In the genomic region with DNA sequence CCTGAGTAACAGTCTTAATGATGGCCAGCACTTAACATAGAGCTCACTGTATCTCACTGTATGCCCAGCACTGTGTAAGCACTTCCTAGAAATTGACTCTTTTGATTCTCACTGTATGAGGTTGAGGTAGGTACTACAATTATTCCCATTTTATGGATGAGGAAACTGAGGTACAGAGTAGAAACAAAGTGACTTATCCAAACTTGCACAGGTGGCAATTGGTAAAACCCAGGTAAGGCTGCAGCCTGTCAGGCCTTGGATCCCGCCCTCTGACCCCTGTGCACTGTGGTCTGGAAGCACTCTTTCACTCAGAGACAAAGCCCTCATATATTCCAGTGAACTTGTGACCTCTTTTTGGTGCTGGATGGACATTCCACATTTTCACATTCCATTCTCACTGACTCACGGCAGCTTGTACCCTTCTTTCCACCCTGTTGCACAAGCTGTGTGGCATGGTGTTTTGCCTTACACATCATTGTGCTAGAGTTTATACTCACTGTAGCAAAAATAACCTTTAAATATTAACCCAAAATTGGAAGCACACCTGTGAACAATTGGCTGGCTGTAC, we compare ENCODE assay signal across 12 cellular contexts. TPM values are rescaled to one million over a fixed set of nuclear protein-coding genes. Genes with fewer than 3 reads are reported as not detected.
A peak's percentile ranks its signal among the peaks of the same experiment; 100 is the strongest.
DNase-seq lines count a peak whose midpoint lies in the region; ATAC-seq, FAIRE-seq and TF ChIP-seq lines count a peak whose summit lies in the region.
"Had no signal": no experiment of that assay in that cellular context is flagged by ENCODE, and none has a peak within 500 bp of the region (broad histone marks: within the 10 kb centered on the region; RNA-seq: fewer than 3 reads in every experiment).

No MANE protein-coding gene starts in this region.

- POLR2A ChIA-PET in AG04450 (lab: Yijun Ruan, JAX): interaction anchor here (0.5 to 1.0 kb wide), 2 partner anchors 48 to 136 kb away, joined by 3 to 4 read pairs; no protein-coding TSS in a partner anchor
- POLR2A ChIA-PET in endothelial cell of umbilical vein (lab: Charles Lee): no interaction called here

- H3K9me3 ChIP-seq in AG04450 (ENCODE audit: control insufficient read depth, insufficient read depth, low read length) (no peaks in the 10 kb centered on the region; the same call in none of the 2 replicates), endothelial cell of umbilical vein (replicated peaks; ENCODE audit: control insufficient read depth, insufficient read depth, low read length) (no peaks in the 10 kb centered on the region), mesodermal cell (ENCODE audit: control insufficient read depth, low read length) (peaks cover 3% of the 10 kb centered on the region)

- no peaks in the 10 kb centered on the region for H3K27me3 Mint-ChIP-seq in activated naive CD4-positive, alpha-beta T cell treated with anti-CD3 and anti-CD28 coated beads for 36 hours (ENCODE audit: low read depth)
- H3K27me3 Mint-ChIP-seq: activated naive CD4-positive, alpha-beta T cell treated with anti-CD3 and anti-CD28 coated beads, Interleukin-2, amount 50 U/mL, for 24 hours; CD4-positive, alpha-beta T cell had no signal

- DNase-seq in AG04450 (ENCODE audit: low read depth, low spot score) (peak; percentile 63), LoVo (ENCODE audit: low spot score) (peak; percentile 44), endothelial cell of umbilical vein (ENCODE audit: low read depth, low spot score) (peak; percentile 86)
- no peak for DNase-seq in activated CD4-positive, alpha-beta T cell treated with anti-CD3 and anti-CD28 coated beads, Interleukin-2, amount 50 U/mL, for 48 hours
- no peak for DNase-seq in activated naive CD4-positive, alpha-beta T cell treated with anti-CD3 and anti-CD28 coated beads for 36 hours
- no peak for DNase-seq in stimulated activated CD4-positive, alpha-beta T cell treated with anti-CD3 and anti-CD28 coated beads, Interleukin-2, amount 100 ng/mL, for 24 hours
- DNase-seq: CD4-positive, alpha-beta T cell; immature natural killer cell; T-helper 9 cell had no signal

- no peak overlapping the region for H3K4me3 Mint-ChIP-seq in activated naive CD4-positive, alpha-beta T cell treated with anti-CD3 and anti-CD28 coated beads for 36 hours
- H3K4me3 Mint-ChIP-seq: activated naive CD4-positive, alpha-beta T cell treated with anti-CD3 and anti-CD28 coated beads, Interleukin-2, amount 50 U/mL, for 24 hours; CD4-positive, alpha-beta T cell; immature natural killer cell had no signal

- H3K36me3 ChIP-seq in endothelial cell of umbilical vein (ENCODE audit: control insufficient read depth in 2 of 2, extremely low read depth in 1 of 2, insufficient read depth in 2 of 2, low read length in 2 of 2) (no peaks in the 10 kb centered on the region), mesodermal cell (ENCODE audit: control insufficient read depth, insufficient read depth, low read length) (no peaks in the 10 kb centered on the region)

- no peaks in the 10 kb centered on the region for H3K27me3 ChIP-seq in AG04450 (ENCODE audit: control insufficient read depth, insufficient read depth, low read length)
- no peaks in the 10 kb centered on the region for H3K27me3 ChIP-seq in endothelial cell of umbilical vein (ENCODE audit: control insufficient read depth in 2 of 2, insufficient read depth in 2 of 2, low read length in 2 of 2)

- H2AFZ ChIP-seq in endothelial cell of umbilical vein (ENCODE audit: low read depth, low read length): no peak overlapping the region

- no peaks in the 10 kb centered on the region for H4K20me1 ChIP-seq in endothelial cell of umbilical vein (replicated peaks; ENCODE audit: control insufficient read depth, extremely low read depth, insufficient read depth, low read length)

- H3K4me1 Mint-ChIP-seq in activated naive CD4-positive, alpha-beta T cell treated with anti-CD3 and anti-CD28 coated beads for 36 hours (ENCODE audit: low read depth): peaks cover 5% of the 10 kb centered on the region
- H3K4me1 Mint-ChIP-seq: activated naive CD4-positive, alpha-beta T cell treated with anti-CD3 and anti-CD28 coated beads, Interleukin-2, amount 50 U/mL, for 24 hours; immature natural killer cell had no signal

- ATAC-seq in GM18519 (IDR thresholded peaks at IDR 0.05; ENCODE audit: low FRiP score, unreplicated experiment): no peak

- dilution Hi-C loops in endothelial cell of umbilical vein (cut with MboI; ENCODE audit: extremely low pct_ligation_motif_present, low sequenced_read_pairs): no loop called here

- H3K4me2 ChIP-seq in endothelial cell of umbilical vein (ENCODE audit: insufficient read depth, low read length): peak overlapping the region; percentile 45

- H3K9me3 Mint-ChIP-seq in activated naive CD4-positive, alpha-beta T cell treated with anti-CD3 and anti-CD28 coated beads for 36 hours: peaks cover 15% of the 10 kb centered on the region

- intact Hi-C loops in endothelial cell of umbilical vein (cut with micrococcal nuclease): loop anchor here (5.0 kb wide), 2 partner anchors 56 to 606 kb away; partner anchors contain the start of gene MAP3K1
- intact Hi-C loops in activated naive CD4-positive, alpha-beta T cell treated with anti-CD3 and anti-CD28 coated beads for 36 hours (cut with micrococcal nuclease): no loop called here

- peak overlapping the region; percentile 64 for H3K9ac ChIP-seq in endothelial cell of umbilical vein (replicated peaks; ENCODE audit: extremely low read depth, insufficient read depth, low read length)

- TF ChIP-seq POLR2A in endothelial cell of umbilical vein (IDR thresholded peaks at IDR 0.05; ENCODE audit: low read depth, low read length): no peak

- 82 to 100% methylated on average over 1 to 2 of the region's 2 CpGs for WGBS in mesodermal cell (ENCODE audit: insufficient coverage in 2 of 2), 2 experiments

- peak; percentile 94 for FAIRE-seq in endothelial cell of umbilical vein (lab: Jason Lieb, UNC)

- H3K27ac Mint-ChIP-seq in activated naive CD4-positive, alpha-beta T cell treated with anti-CD3 and anti-CD28 coated beads for 36 hours: no peak overlapping the region
- H3K27ac Mint-ChIP-seq: activated naive CD4-positive, alpha-beta T cell treated with anti-CD3 and anti-CD28 coated beads, Interleukin-2, amount 50 U/mL, for 24 hours; CD4-positive, alpha-beta T cell; immature natural killer cell had no signal

- H3K4me3 ChIP-seq in AG04450 (ENCODE audit: low read depth, low read length): no peak overlapping the region
- no peak overlapping the region for H3K4me3 ChIP-seq in endothelial cell of umbilical vein (replicated peaks in 1 of 3; ENCODE audit: insufficient read depth in 1 of 3, low read depth in 1 of 3, low read length in 3 of 3)
- H3K4me3 ChIP-seq in mesodermal cell (ENCODE audit: extremely low read depth, insufficient read depth, low read length, poor library complexity, severe bottlenecking): no peak overlapping the region

- no peak for TF ChIP-seq CTCF in AG04450 (IDR thresholded peaks at IDR 0.05; ENCODE audit: low read depth, low read length)
- TF ChIP-seq CTCF in endothelial cell of umbilical vein (IDR thresholded peaks at IDR 0.05; ENCODE audit: extremely low read depth in 1 of 2, insufficient read depth in 1 of 2, low read depth in 1 of 2, low read length in 2 of 2): no peak

- no peak overlapping the region for H3K27ac ChIP-seq in AG04450 (ENCODE audit: low read depth, low read length)
- peak overlapping the region; percentile 83 for H3K27ac ChIP-seq in endothelial cell of umbilical vein (ENCODE audit: insufficient read depth, low read depth, low read length)
- H3K27ac ChIP-seq in mesodermal cell (ENCODE audit: low read depth, low read length, severe bottlenecking): peak overlapping the region; percentile 91

- no peaks in the 10 kb centered on the region for H3K9me1 ChIP-seq in endothelial cell of umbilical vein (replicated peaks; ENCODE audit: control insufficient read depth, extremely low read depth, insufficient read depth, low read length)

- BruUV-seq in endothelial cell of umbilical vein (replicated peaks; lab: Mats Ljungman, UMichigan): no TSS peak

- H3K79me2 ChIP-seq in endothelial cell of umbilical vein (ENCODE audit: control insufficient read depth, insufficient read depth, low read length): no peaks in the 10 kb centered on the region

- H3K36me3 Mint-ChIP-seq in activated naive CD4-positive, alpha-beta T cell treated with anti-CD3 and anti-CD28 coated beads for 36 hours (ENCODE audit: low read depth): peaks cover 5% of the 10 kb centered on the region
- H3K36me3 Mint-ChIP-seq: immature natural killer cell had no signal

- peaks cover 43% of the 10 kb centered on the region for H3K4me1 ChIP-seq in endothelial cell of umbilical vein (ENCODE audit: control insufficient read depth, extremely low read depth, insufficient read depth, low read length)
- H3K4me1 ChIP-seq in mesodermal cell (ENCODE audit: control insufficient read depth, insufficient read depth, low read length, poor library complexity, severe bottlenecking): no peaks in the 10 kb centered on the region

- CTCF ChIA-PET in AG04450 (lab: Charles Lee) (no interaction called here), endothelial cell of umbilical vein (lab: Charles Lee) (interaction anchor here (1.1 to 2.2 kb wide), 3 partner anchors 10 to 627 kb away, joined by 4 to 8 read pairs (median 6); no protein-coding TSS in a partner anchor)
- CTCF ChIA-PET in activated naive CD4-positive, alpha-beta T cell treated with anti-CD3 and anti-CD28 coated beads for 36 hours (lab: Charles Lee): no interaction called here

TF ChIP-seq in endothelial cell of umbilical vein, 7 proteins besides CTCF, POLR2A, EP300 and RAD21 (continues in another document):
- peak; percentile 89 for TF ChIP-seq JUN (IDR thresholded peaks at IDR 0.05; ENCODE audit: borderline replicate concordance, insufficient read depth, insufficient read length, low read depth)
- TF ChIP-seq EZH2 (IDR thresholded peaks at IDR 0.05; ENCODE audit: borderline replicate concordance, low read depth, low read length, severe bottlenecking): no peak
- peak; percentile 31 for TF ChIP-seq GATA2 (IDR thresholded peaks at IDR 0.05; ENCODE audit: insufficient read depth, insufficient read length, low read depth, low read length)
- TF ChIP-seq FOS (IDR thresholded peaks at IDR 0.05; ENCODE audit: borderline replicate concordance, insufficient read depth, low read length): peak; percentile 68

RNA-seq across cellular contexts. Expression of gene ANKRD55, which starts 21.7 kb away (rescaled TPM):
- not detected in 2 replicates for polyA plus RNA-seq in AG04450 (2011; rRNA removed)
- polyA minus RNA-seq in AG04450 (2011; rRNA and poly(A)+ RNA removed): not detected in 2 replicates
- 1.2 and 2.1 TPM in 2 replicates for total RNA-seq in endothelial cell of umbilical vein
- 1.0 and 1.4 TPM in 2 replicates for polyA plus RNA-seq in endothelial cell of umbilical vein
- 1.4 and 1.7 TPM in 2 replicates for polyA plus RNA-seq in endothelial cell of umbilical vein (2011; cell fraction: cytosol; rRNA removed)
- polyA plus RNA-seq in endothelial cell of umbilical vein (2011; cell fraction: nucleus; rRNA removed): 0.65 and 1.1 TPM in 2 replicates
- 0.47 and 1.5 TPM in 2 replicates for polyA plus RNA-seq in endothelial cell of umbilical vein (2012)
- polyA minus RNA-seq in endothelial cell of umbilical vein: 1.0 and 1.1 TPM in 2 replicates
- not detected for polyA minus RNA-seq in endothelial cell of umbilical vein (2011; cell fraction: cytosol; rRNA and poly(A)+ RNA removed)
- polyA minus RNA-seq in endothelial cell of umbilical vein (2011; cell fraction: nucleus; rRNA and poly(A)+ RNA removed): 0.67 and 0.91 TPM in 2 replicates
- 0.55 TPM for polyA plus RNA-seq in mesodermal cell (2013, experiment 1 of 2)
- polyA plus RNA-seq in mesodermal cell (2013, experiment 2 of 2): 0.86 TPM
- 10 to 100 TPM; 14.1 to 14.6 TPM for total RNA-seq in activated naive CD4-positive, alpha-beta T cell treated with anti-CD3 and anti-CD28 coated beads for 36 hours

Comparison
In these comparisons a context has a peak if more than half of its experiments do, and no peak if none do; other contexts are left out.
1. DNase-seq: peak in AG04450 (single experiment), LoVo (single experiment) and endothelial cell of umbilical vein (single experiment); none in activated CD4-positive, alpha-beta T cell treated with anti-CD3 and anti-CD28 coated beads, Interleukin-2, amount 50 U/mL, for 48 hours (0 of 2), activated naive CD4-positive, alpha-beta T cell treated with anti-CD3 and anti-CD28 coated beads for 36 hours (single experiment) and stimulated activated CD4-positive, alpha-beta T cell treated with anti-CD3 and anti-CD28 coated beads, Interleukin-2, amount 100 ng/mL, for 24 hours (0 of 2).